Comparison of ENCODE assay signal across 26 cellular contexts in genomic region chr20:10721112-10721896, GRCh38. TPM values are rescaled to one million over a fixed set of nuclear protein-coding genes. Genes with fewer than 3 reads are reported as not detected.
DNase-seq lines count a peak whose midpoint lies in the region; ATAC-seq and TF ChIP-seq lines count a peak whose summit lies in the region.
"Had no signal": no experiment of that assay in that cellular context is flagged by ENCODE, and none has a peak within 500 bp of the region (broad histone marks: within the 10 kb centered on the region; RNA-seq: fewer than 3 reads in every experiment).

No MANE protein-coding gene starts in this region.

- H3K36me3 ChIP-seq in hepatocyte (replicated peaks; ENCODE audit: insufficient read depth, low read depth): no peaks in the 10 kb centered on the region
- H3K36me3 ChIP-seq: lower lobe of right lung, neural progenitor cell, vagina had no signal

- no peak overlapping the region for H3K4me2 ChIP-seq in hepatocyte
- H3K4me2 ChIP-seq: neural progenitor cell had no signal

- H3K27ac ChIP-seq in hepatocyte: peak overlapping the region; percentile 39
- H3K27ac ChIP-seq: lower lobe of right lung, neural progenitor cell, vagina had no signal

- ATAC-seq in stimulated activated naive B cell treated with anti-CD40 and anti-IgM and Interleukin-4, amounts not matched to agents 10 μg/mL and 1 μg/mL and 100 μg/mL, for 72 hours (replicated peaks): no peak
- ATAC-seq in left colon: no peak
- ATAC-seq in activated naive CD8-positive, alpha-beta T cell treated with anti-CD3 and anti-CD28 coated beads, Interleukin-2, amount 50 U/mL, for 24 hours: no peak
- ATAC-seq: activated T-helper 17 cell treated with anti-CD3 and anti-CD28 coated beads, Interleukin-2, amount 50 U/mL, for 72 hours; effector memory CD8-positive, alpha-beta T cell; esophagus mucosa; K562; lower lobe of right lung had no signal

- no peaks in the 10 kb centered on the region for H3K9me2 ChIP-seq in hepatocyte (replicated peaks; ENCODE audit: insufficient read depth)

- no peak overlapping the region for H3K4me3 ChIP-seq in hepatocyte
- H3K4me3 ChIP-seq: K562, lower lobe of right lung, neural progenitor cell, vagina had no signal

- H3K4me1 Mint-ChIP-seq in stimulated activated naive B cell treated with anti-CD40 and anti-IgM and Interleukin-4, amounts not matched to agents 10 μg/mL and 1 μg/mL and 100 μg/mL, for 72 hours: no peaks in the 10 kb centered on the region
- no peaks in the 10 kb centered on the region for H3K4me1 Mint-ChIP-seq in activated naive CD8-positive, alpha-beta T cell treated with anti-CD3 and anti-CD28 coated beads, Interleukin-2, amount 50 U/mL, for 24 hours
- H3K4me1 Mint-ChIP-seq: activated B cell treated with CpG ODN at 0.5 μM for 24 hours; activated naive CD4-positive, alpha-beta T cell treated with anti-CD3 and anti-CD28 coated beads, Interleukin-2, amount 50 U/mL, for 24 hours; activated T-helper 17 cell treated with anti-CD3 and anti-CD28 coated beads, Interleukin-2, amount 50 U/mL, for 72 hours had no signal

- intact Hi-C loops in left colon (cut with DNase I, micrococcal nuclease): no loop called here

- no peaks in the 10 kb centered on the region for H3K79me2 ChIP-seq in hepatocyte

- H3K4me3 Mint-ChIP-seq in stimulated activated naive B cell treated with anti-CD40 and anti-IgM and Interleukin-4, amounts not matched to agents 10 μg/mL and 1 μg/mL and 100 μg/mL, for 72 hours: no peak overlapping the region
- H3K4me3 Mint-ChIP-seq in activated naive CD8-positive, alpha-beta T cell treated with anti-CD3 and anti-CD28 coated beads, Interleukin-2, amount 50 U/mL, for 24 hours: no peak overlapping the region
- H3K4me3 Mint-ChIP-seq: activated B cell treated with CpG ODN at 0.5 μM for 24 hours; activated naive CD4-positive, alpha-beta T cell treated with anti-CD3 and anti-CD28 coated beads, Interleukin-2, amount 50 U/mL, for 24 hours; activated T-helper 17 cell treated with anti-CD3 and anti-CD28 coated beads, Interleukin-2, amount 50 U/mL, for 72 hours; CD4-positive, alpha-beta T cell; effector memory CD8-positive, alpha-beta T cell; neural progenitor cell had no signal

- no peak for TF ChIP-seq CTCF in hepatocyte (IDR thresholded peaks at IDR 0.05; ENCODE audit: poor library complexity)

- H3K9me3 ChIP-seq in hepatocyte (ENCODE audit: low read depth): no peaks in the 10 kb centered on the region
- H3K9me3 ChIP-seq: lower lobe of right lung, vagina had no signal

- H3K27me3 ChIP-seq in hepatocyte: no peaks in the 10 kb centered on the region
- H3K27me3 ChIP-seq: neural progenitor cell, vagina had no signal

- peaks cover 32% of the 10 kb centered on the region for H3K4me1 ChIP-seq in hepatocyte (ENCODE audit: insufficient read depth)
- H3K4me1 ChIP-seq: vagina had no signal

- no peaks in the 10 kb centered on the region for H3K36me3 Mint-ChIP-seq in stimulated activated naive B cell treated with anti-CD40 and anti-IgM and Interleukin-4, amounts not matched to agents 10 μg/mL and 1 μg/mL and 100 μg/mL, for 72 hours
- H3K36me3 Mint-ChIP-seq in activated naive CD8-positive, alpha-beta T cell treated with anti-CD3 and anti-CD28 coated beads, Interleukin-2, amount 50 U/mL, for 24 hours (ENCODE audit: low read depth): no peaks in the 10 kb centered on the region
- H3K36me3 Mint-ChIP-seq: activated naive CD4-positive, alpha-beta T cell treated with anti-CD3 and anti-CD28 coated beads, Interleukin-2, amount 50 U/mL, for 24 hours; neural progenitor cell had no signal

- peak; percentile 19 for DNase-seq in H4 (ENCODE audit: low spot score)
- DNase-seq in SK-N-DZ (ENCODE audit: low spot score): peak; percentile 28
- DNase-seq in hepatocyte (ENCODE audit: low spot score): no peak
- DNase-seq in stimulated activated naive B cell treated with anti-CD40 and anti-IgM and Interleukin-4, amounts not matched to agents 10 μg/mL and 1 μg/mL and 100 μg/mL, for 72 hours: no peak
- DNase-seq in left colon: no peak
- DNase-seq in NCI-H1092 treated with DMSO at 0.1 percent for 48 hours (lab: John Stamatoyannopoulos, UW): no peak
- no peak for DNase-seq in activated naive CD8-positive, alpha-beta T cell treated with anti-CD3 and anti-CD28 coated beads, Interleukin-2, amount 50 U/mL, for 24 hours
- DNase-seq: activated B cell treated with CpG ODN at 0.5 μM for 24 hours; activated CD4-positive, alpha-beta T cell treated with anti-CD3 and anti-CD28 coated beads, Interleukin-2, amount 50 U/mL, for 48 hours; activated CD8-positive, alpha-beta memory T cell treated with anti-CD3 and anti-CD28 coated beads, Interleukin-2, amount 50 U/mL, for 48 hours; aorta; CD4-positive, alpha-beta T cell; DMS153; effector memory CD8-positive, alpha-beta T cell; foreskin melanocyte; lower lobe of right lung; MM.1S; NCI-H1436; stimulated activated CD4-positive, alpha-beta T cell treated with anti-CD3 and anti-CD28 coated beads, Interleukin-1b, Interleukin-23, amount 100 ng/mL, for 48 hours; SW 1271 had no signal

- H3K27ac Mint-ChIP-seq in stimulated activated naive B cell treated with anti-CD40 and anti-IgM and Interleukin-4, amounts not matched to agents 10 μg/mL and 1 μg/mL and 100 μg/mL, for 72 hours: peak overlapping the region; percentile 47
- H3K27ac Mint-ChIP-seq in activated naive CD8-positive, alpha-beta T cell treated with anti-CD3 and anti-CD28 coated beads, Interleukin-2, amount 50 U/mL, for 24 hours: no peak overlapping the region
- H3K27ac Mint-ChIP-seq: activated B cell treated with CpG ODN at 0.5 μM for 24 hours; activated naive CD4-positive, alpha-beta T cell treated with anti-CD3 and anti-CD28 coated beads, Interleukin-2, amount 50 U/mL, for 24 hours; activated T-helper 17 cell treated with anti-CD3 and anti-CD28 coated beads, Interleukin-2, amount 50 U/mL, for 72 hours; CD4-positive, alpha-beta T cell; effector memory CD8-positive, alpha-beta T cell; neural progenitor cell had no signal

- H3K9me3 Mint-ChIP-seq in stimulated activated naive B cell treated with anti-CD40 and anti-IgM and Interleukin-4, amounts not matched to agents 10 μg/mL and 1 μg/mL and 100 μg/mL, for 72 hours: peaks cover 0 to 2% of the 10 kb centered on the region in 2 donors
- no peaks in the 10 kb centered on the region for H3K9me3 Mint-ChIP-seq in activated naive CD8-positive, alpha-beta T cell treated with anti-CD3 and anti-CD28 coated beads, Interleukin-2, amount 50 U/mL, for 24 hours
- H3K9me3 Mint-ChIP-seq: activated B cell treated with CpG ODN at 0.5 μM for 24 hours; activated T-helper 17 cell treated with anti-CD3 and anti-CD28 coated beads, Interleukin-2, amount 50 U/mL, for 72 hours; CD4-positive, alpha-beta T cell; effector memory CD8-positive, alpha-beta T cell; neural progenitor cell had no signal

- WGBS in hepatocyte (ENCODE audit: low lambda C conversion rate, missing lambda C conversion rate): 64% methylated on average over 9 of the region's 9 CpGs

- H3K27me3 Mint-ChIP-seq in stimulated activated naive B cell treated with anti-CD40 and anti-IgM and Interleukin-4, amounts not matched to agents 10 μg/mL and 1 μg/mL and 100 μg/mL, for 72 hours: peaks cover 22 to 42% of the 10 kb centered on the region in 2 donors
- H3K27me3 Mint-ChIP-seq in activated naive CD8-positive, alpha-beta T cell treated with anti-CD3 and anti-CD28 coated beads, Interleukin-2, amount 50 U/mL, for 24 hours: peaks cover 12% of the 10 kb centered on the region
- H3K27me3 Mint-ChIP-seq: activated B cell treated with CpG ODN at 0.5 μM for 24 hours had no signal

- no peaks in the 10 kb centered on the region for H4K20me1 ChIP-seq in hepatocyte (ENCODE audit: insufficient read depth, poor library complexity, severe bottlenecking)

- no peak overlapping the region for H2AFZ ChIP-seq in hepatocyte
- H2AFZ ChIP-seq: neural progenitor cell had no signal

RNA-seq across cellular contexts. Expression of gene JAG1, which starts 47.5 kb away (rescaled TPM):
- total RNA-seq in H4 (2014; rRNA removed; shearing (Covaris generic)): 8.4 and 9.9 TPM in 2 replicates
- 2.2 and 4.0 TPM in 2 replicates for polyA plus RNA-seq in SK-N-DZ (2014; cell fraction: cytosol; rRNA removed)
- 3.8 and 7.9 TPM in 2 replicates for polyA plus RNA-seq in SK-N-DZ (2014; cell fraction: nucleus; rRNA removed)
- 51.5 and 52.6 TPM in 2 replicates for total RNA-seq in hepatocyte
- 19.2 and 21.0 TPM in 2 replicates for polyA plus RNA-seq in hepatocyte
- 100 to 1,000 TPM in 1 of 2 donors, 10 to 100 TPM in 1; 78.8 to 170 TPM for total RNA-seq in left colon
- total RNA-seq: activated B cell treated with CpG ODN at 0.5 μM for 24 hours had no signal

Comparison
In these comparisons a context has a peak if more than half of its experiments do, and no peak if none do; other contexts are left out.
1. DNase-seq: peak in H4 (single experiment) and SK-N-DZ (single experiment); none in hepatocyte (single experiment), stimulated activated naive B cell treated with anti-CD40 and anti-IgM and Interleukin-4, amounts not matched to agents 10 μg/mL and 1 μg/mL and 100 μg/mL, for 72 hours (single experiment), left colon (0 of 2), NCI-H1092 treated with DMSO at 0.1 percent for 48 hours (single experiment) and activated naive CD8-positive, alpha-beta T cell treated with anti-CD3 and anti-CD28 coated beads, Interleukin-2, amount 50 U/mL, for 24 hours (single experiment).